Comparison of ENCODE assay signal across 19 cellular contexts in the genomic region with DNA sequence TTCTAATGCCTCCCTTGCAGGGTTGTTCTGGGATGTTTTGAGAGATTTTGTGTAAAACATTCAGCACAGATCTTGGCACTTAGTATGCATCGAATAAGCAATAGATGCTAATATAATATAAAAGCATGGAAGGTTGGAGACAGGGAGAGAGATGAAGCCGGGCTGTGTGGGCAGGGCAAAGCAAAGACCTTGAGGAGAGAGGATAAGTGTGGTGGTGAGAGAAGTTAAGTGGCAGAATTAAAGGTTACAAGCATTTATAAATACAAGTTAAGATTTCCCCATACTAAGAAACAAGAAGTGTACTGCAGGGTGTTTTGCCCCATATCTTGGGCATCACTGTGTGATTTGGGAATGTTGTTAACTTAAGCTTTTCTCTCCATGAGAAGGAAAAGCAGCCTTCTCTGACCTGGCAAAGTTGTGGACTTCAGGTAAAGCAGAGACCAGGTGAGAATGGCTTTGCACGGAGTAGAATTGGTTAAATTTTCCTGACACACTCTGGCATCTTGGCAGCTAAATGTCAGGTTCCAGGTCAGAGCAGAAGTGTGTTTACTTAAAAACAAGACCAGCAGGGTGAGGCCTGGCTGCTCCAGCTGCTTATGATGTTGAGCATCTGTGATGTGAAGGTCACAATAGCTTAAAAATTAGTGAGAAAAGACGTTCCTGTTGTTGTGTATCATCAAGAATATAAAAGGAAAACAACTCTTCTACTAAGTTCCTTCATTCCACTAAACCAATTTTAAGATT.
DNase-seq lines count a peak whose midpoint lies in the region; ATAC-seq and TF ChIP-seq lines count a peak whose summit lies in the region.
"Had no signal": no experiment of that assay in that cellular context is flagged by ENCODE, and none has a peak within 500 bp of the region (broad histone marks: within the 10 kb centered on the region; RNA-seq: fewer than 3 reads in every experiment).

No MANE protein-coding gene starts in this region.

- peak; percentile 3 for DNase-seq in DMS 273 (lab: John Stamatoyannopoulos, UW; ENCODE audit: unreplicated experiment)
- DNase-seq in DMS 273 treated with DMSO at 0.1 percent for 48 hours (lab: John Stamatoyannopoulos, UW), result no peak
- DNase-seq in DMS153 (lab: John Stamatoyannopoulos, UW), result peak; percentile 19
- DNase-seq in NCI-H2171 (lab: John Stamatoyannopoulos, UW), result peak; percentile 15
- peak in 1 of 2 donors; percentile 7 for DNase-seq in left colon
- DNase-seq: activated CD4-positive, alpha-beta memory T cell treated with anti-CD3 and anti-CD28 coated beads for 36 hours; activated naive CD4-positive, alpha-beta T cell; activated T-cell treated with anti-CD3 and anti-CD28 coated beads, Interleukin-2, amount 50 U/mL, for 72 hours; central memory CD4-positive, alpha-beta T cell; COR-L47; effector memory CD8-positive, alpha-beta T cell; mesenchymal stem cell; NCI-H187; stimulated activated naive CD4-positive, alpha-beta T cell treated with Interleukin-2 at 50 U/mL for 16 hours had no signal

- ATAC-seq in left colon, result peak; percentile 46
- ATAC-seq in GM19463 (IDR thresholded peaks at IDR 0.05; ENCODE audit: unreplicated experiment), result no peak
- ATAC-seq in HG03342 (IDR thresholded peaks at IDR 0.05; ENCODE audit: unreplicated experiment), result no peak
- no peak for ATAC-seq in SK-N-SH treated with all-trans-retinoic acid at 6 μM for 48 hours
- ATAC-seq: activated CD4-positive, CD25-positive, alpha-beta regulatory T cell treated with anti-CD3 and anti-CD28 coated beads, Interleukin-2, amount 50 U/mL, for 24 hours; activated T-cell treated with anti-CD3 and anti-CD28 coated beads, Interleukin-2, amount 50 U/mL, for 72 hours; effector memory CD8-positive, alpha-beta T cell; HepG2 had no signal

- intact Hi-C loops in left colon (cut with DNase I, micrococcal nuclease), result no loop called here

TF ChIP-seq in SK-N-SH treated with all-trans-retinoic acid at 6 μM for 48 hours, 23 proteins besides CTCF, POLR2A, EP300 and RAD21:
- TF ChIP-seq, protein P1, sequence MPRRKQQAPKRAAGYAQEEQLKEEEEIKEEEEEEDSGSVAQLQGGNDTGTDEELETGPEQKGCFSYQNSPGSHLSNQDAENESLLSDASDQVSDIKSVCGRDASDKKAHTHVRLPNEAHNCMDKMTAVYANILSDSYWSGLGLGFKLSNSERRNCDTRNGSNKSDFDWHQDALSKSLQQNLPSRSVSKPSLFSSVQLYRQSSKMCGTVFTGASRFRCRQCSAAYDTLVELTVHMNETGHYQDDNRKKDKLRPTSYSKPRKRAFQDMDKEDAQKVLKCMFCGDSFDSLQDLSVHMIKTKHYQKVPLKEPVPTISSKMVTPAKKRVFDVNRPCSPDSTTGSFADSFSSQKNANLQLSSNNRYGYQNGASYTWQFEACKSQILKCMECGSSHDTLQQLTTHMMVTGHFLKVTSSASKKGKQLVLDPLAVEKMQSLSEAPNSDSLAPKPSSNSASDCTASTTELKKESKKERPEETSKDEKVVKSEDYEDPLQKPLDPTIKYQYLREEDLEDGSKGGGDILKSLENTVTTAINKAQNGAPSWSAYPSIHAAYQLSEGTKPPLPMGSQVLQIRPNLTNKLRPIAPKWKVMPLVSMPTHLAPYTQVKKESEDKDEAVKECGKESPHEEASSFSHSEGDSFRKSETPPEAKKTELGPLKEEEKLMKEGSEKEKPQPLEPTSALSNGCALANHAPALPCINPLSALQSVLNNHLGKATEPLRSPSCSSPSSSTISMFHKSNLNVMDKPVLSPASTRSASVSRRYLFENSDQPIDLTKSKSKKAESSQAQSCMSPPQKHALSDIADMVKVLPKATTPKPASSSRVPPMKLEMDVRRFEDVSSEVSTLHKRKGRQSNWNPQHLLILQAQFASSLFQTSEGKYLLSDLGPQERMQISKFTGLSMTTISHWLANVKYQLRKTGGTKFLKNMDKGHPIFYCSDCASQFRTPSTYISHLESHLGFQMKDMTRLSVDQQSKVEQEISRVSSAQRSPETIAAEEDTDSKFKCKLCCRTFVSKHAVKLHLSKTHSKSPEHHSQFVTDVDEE (CRISPR knock-in tag; IDR thresholded peaks at IDR 0.05), result no peak
- TF ChIP-seq ZNF70 (CRISPR knock-in tag; IDR thresholded peaks at IDR 0.05) (no peak), BACH2 (CRISPR knock-in tag; IDR thresholded peaks at IDR 0.05; ENCODE audit: borderline replicate concordance) (no peak), GLIS3 (CRISPR knock-in tag; IDR thresholded peaks at IDR 0.05) (no peak), TOX (CRISPR knock-in tag; IDR thresholded peaks at IDR 0.05; ENCODE audit: borderline replicate concordance) (no peak), ZC3H10 (CRISPR knock-in tag; IDR thresholded peaks at IDR 0.05) (no peak), ZFP3 (CRISPR knock-in tag; IDR thresholded peaks at IDR 0.05) (no peak), TCF4 (CRISPR knock-in tag; IDR thresholded peaks at IDR 0.05; ENCODE audit: borderline replicate concordance) (no peak), ISL1 (CRISPR knock-in tag; IDR thresholded peaks at IDR 0.05) (no peak)
- TF ChIP-seq, protein P2, sequence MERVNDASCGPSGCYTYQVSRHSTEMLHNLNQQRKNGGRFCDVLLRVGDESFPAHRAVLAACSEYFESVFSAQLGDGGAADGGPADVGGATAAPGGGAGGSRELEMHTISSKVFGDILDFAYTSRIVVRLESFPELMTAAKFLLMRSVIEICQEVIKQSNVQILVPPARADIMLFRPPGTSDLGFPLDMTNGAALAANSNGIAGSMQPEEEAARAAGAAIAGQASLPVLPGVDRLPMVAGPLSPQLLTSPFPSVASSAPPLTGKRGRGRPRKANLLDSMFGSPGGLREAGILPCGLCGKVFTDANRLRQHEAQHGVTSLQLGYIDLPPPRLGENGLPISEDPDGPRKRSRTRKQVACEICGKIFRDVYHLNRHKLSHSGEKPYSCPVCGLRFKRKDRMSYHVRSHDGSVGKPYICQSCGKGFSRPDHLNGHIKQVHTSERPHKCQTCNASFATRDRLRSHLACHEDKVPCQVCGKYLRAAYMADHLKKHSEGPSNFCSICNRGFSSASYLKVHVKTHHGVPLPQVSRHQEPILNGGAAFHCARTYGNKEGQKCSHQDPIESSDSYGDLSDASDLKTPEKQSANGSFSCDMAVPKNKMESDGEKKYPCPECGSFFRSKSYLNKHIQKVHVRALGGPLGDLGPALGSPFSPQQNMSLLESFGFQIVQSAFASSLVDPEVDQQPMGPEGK (CRISPR knock-in tag; IDR thresholded peaks at IDR 0.05; ENCODE audit: borderline replicate concordance), result no peak
- TF ChIP-seq, protein P3, sequence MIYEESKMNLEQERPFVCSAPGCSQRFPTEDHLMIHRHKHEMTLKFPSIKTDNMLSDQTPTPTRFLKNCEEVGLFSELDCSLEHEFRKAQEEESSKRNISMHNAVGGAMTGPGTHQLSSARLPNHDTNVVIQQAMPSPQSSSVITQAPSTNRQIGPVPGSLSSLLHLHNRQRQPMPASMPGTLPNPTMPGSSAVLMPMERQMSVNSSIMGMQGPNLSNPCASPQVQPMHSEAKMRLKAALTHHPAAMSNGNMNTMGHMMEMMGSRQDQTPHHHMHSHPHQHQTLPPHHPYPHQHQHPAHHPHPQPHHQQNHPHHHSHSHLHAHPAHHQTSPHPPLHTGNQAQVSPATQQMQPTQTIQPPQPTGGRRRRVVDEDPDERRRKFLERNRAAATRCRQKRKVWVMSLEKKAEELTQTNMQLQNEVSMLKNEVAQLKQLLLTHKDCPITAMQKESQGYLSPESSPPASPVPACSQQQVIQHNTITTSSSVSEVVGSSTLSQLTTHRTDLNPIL (CRISPR knock-in tag; IDR thresholded peaks at IDR 0.05; ENCODE audit: low read depth), result no peak
- TF ChIP-seq, protein P4, sequence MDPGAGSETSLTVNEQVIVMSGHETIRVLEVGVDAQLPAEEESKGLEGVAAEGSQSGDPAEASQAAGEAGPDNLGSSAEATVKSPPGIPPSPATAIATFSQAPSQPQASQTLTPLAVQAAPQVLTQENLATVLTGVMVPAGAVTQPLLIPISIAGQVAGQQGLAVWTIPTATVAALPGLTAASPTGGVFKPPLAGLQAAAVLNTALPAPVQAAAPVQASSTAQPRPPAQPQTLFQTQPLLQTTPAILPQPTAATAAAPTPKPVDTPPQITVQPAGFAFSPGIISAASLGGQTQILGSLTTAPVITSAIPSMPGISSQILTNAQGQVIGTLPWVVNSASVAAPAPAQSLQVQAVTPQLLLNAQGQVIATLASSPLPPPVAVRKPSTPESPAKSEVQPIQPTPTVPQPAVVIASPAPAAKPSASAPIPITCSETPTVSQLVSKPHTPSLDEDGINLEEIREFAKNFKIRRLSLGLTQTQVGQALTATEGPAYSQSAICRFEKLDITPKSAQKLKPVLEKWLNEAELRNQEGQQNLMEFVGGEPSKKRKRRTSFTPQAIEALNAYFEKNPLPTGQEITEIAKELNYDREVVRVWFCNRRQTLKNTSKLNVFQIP (CRISPR knock-in tag; IDR thresholded peaks at IDR 0.05; ENCODE audit: borderline replicate concordance, low read depth), result no peak
